In the genomic region with DNA sequence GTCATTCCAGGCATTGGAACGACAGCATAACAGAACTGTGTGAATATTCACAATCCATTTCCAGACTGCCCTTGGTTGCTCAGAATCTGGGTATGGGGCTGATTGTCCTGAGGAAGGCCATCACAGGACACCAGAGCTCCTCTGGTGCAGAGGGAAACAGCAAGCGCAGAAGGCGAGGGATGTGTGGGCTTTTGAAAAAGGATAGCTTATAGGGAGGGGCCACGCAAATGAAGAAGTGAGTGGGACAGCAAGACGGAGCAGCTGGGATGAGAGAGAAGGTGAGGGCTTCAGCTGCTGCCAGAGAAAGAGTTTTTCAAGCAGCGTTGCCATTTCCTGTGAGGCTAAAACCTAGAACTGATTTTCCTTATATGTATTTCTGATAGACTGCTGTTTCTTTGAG, we compare ENCODE assay signal across 20 cellular contexts.
"Had no signal": no experiment of that assay in that cellular context is flagged by ENCODE, and none has a peak within 500 bp of the region (broad histone marks: within the 10 kb centered on the region; RNA-seq: fewer than 3 reads in every experiment).

No MANE protein-coding gene starts in this region.

- H3K9me3 ChIP-seq: ovary, psoas muscle, upper lobe of left lung had no signal

- H3K4me1 ChIP-seq: psoas muscle, upper lobe of left lung had no signal

- H3K27me3 Mint-ChIP-seq: activated CD4-positive, alpha-beta T cell treated with anti-CD3 and anti-CD28 coated beads, Interleukin-2, amount 10 ng/mL, durations not matched to agents 24 days and 14 days; central memory CD8-positive, alpha-beta T cell; naive B cell had no signal

- H3K9me3 Mint-ChIP-seq: activated CD4-positive, alpha-beta T cell treated with anti-CD3 and anti-CD28 coated beads, Interleukin-2, amount 10 ng/mL, durations not matched to agents 24 days and 14 days; activated naive CD4-positive, alpha-beta T cell treated with anti-CD3 and anti-CD28 coated beads, Interleukin-2, amount 50 U/mL, for 72 hours; central memory CD8-positive, alpha-beta T cell; naive B cell had no signal

- H3K4me3 ChIP-seq: ovary, psoas muscle, upper lobe of left lung had no signal

- H3K27me3 ChIP-seq: ovary, upper lobe of left lung had no signal

- FAIRE-seq: astrocyte, colon had no signal

- H3K36me3 ChIP-seq: ovary, upper lobe of left lung had no signal

- H3K4me1 Mint-ChIP-seq: central memory CD8-positive, alpha-beta T cell; naive B cell had no signal

- H3K27ac ChIP-seq: ovary, psoas muscle, upper lobe of left lung had no signal

- ATAC-seq: activated CD8-positive, alpha-beta T cell treated with anti-CD3 and anti-CD28 coated beads, Interleukin-2, amount 10 ng/mL, durations not matched to agents 7 days and 5 days; activated naive CD4-positive, alpha-beta T cell treated with anti-CD3 and anti-CD28 coated beads, Interleukin-2, amount 50 U/mL, for 72 hours; stimulated activated naive CD8-positive, alpha-beta T cell treated with anti-CD3 and anti-CD28 coated beads, Interleukin-15, Interleukin-2, amounts not matched to agents 100 U/mL and 50 U/mL, for 24 hours had no signal

- H3K36me3 Mint-ChIP-seq: activated naive CD4-positive, alpha-beta T cell treated with anti-CD3 and anti-CD28 coated beads, Interleukin-2, amount 50 U/mL, for 72 hours; naive B cell had no signal

- DNase-seq: activated CD4-positive, alpha-beta T cell treated with anti-CD3 and anti-CD28 coated beads, Interleukin-2, amount 10 ng/mL, durations not matched to agents 24 days and 14 days; activated CD8-positive, alpha-beta T cell treated with anti-CD3 and anti-CD28 coated beads, Interleukin-2, amount 10 ng/mL, durations not matched to agents 7 days and 5 days; effector memory CD4-positive, alpha-beta T cell; foreskin melanocyte; glutamatergic neuron; hippocampal formation; mesendoderm; naive B cell; ovary; psoas muscle; right cardiac atrium; stimulated activated CD4-positive, alpha-beta T cell treated with anti-CD3 and anti-CD28 coated beads, Interleukin-12 subunit alpha, Interleukin-12 subunit beta, amount 100 ng/mL, for 4 hours; stimulated activated CD4-positive, alpha-beta T cell treated with anti-CD3 and anti-CD28 coated beads, Interleukin-4, amount 100 ng/mL, for 4 hours; stimulated activated naive CD8-positive, alpha-beta T cell treated with anti-CD3 and anti-CD28 coated beads, Interleukin-15, Interleukin-2, amounts not matched to agents 100 U/mL and 50 U/mL, for 24 hours; T-helper 1 cell; upper lobe of left lung had no signal

- H3K4me3 Mint-ChIP-seq: activated CD4-positive, alpha-beta T cell treated with anti-CD3 and anti-CD28 coated beads, Interleukin-2, amount 10 ng/mL, durations not matched to agents 24 days and 14 days; activated CD8-positive, alpha-beta T cell treated with anti-CD3 and anti-CD28 coated beads, Interleukin-2, amount 10 ng/mL, durations not matched to agents 7 days and 5 days; central memory CD8-positive, alpha-beta T cell had no signal

- H3K27ac Mint-ChIP-seq: activated CD4-positive, alpha-beta T cell treated with anti-CD3 and anti-CD28 coated beads, Interleukin-2, amount 10 ng/mL, durations not matched to agents 24 days and 14 days; activated CD8-positive, alpha-beta T cell treated with anti-CD3 and anti-CD28 coated beads, Interleukin-2, amount 10 ng/mL, durations not matched to agents 7 days and 5 days had no signal
